ENCODE assay signal across 22 cellular contexts in the genomic region with DNA sequence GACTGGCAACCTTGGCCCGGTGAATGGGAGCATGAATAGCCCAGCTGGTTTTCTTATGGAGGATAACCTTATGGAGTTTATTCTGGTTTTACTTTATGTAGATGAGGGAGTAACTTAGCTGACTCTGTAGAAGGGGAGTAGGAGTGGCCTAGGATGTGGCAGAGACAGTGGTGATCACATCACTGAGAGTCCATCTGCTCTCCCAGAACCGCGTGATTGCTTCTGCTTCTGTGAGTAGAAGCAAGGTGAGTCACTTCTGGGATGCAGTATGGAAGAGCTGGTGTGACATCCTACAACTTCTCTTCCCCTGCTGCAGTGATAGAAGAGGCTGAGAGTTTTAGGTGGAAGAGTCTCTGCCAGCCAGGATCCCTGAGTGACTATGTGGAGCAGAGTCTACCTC.
DNase-seq lines count a peak whose midpoint lies in the region; ATAC-seq and TF ChIP-seq lines count a peak whose summit lies in the region.
"Had no signal": no experiment of that assay in that cellular context is flagged by ENCODE, and none has a peak within 500 bp of the region (broad histone marks: within the 10 kb centered on the region; RNA-seq: fewer than 3 reads in every experiment).

No MANE protein-coding gene starts in this region.

- CTCF ChIA-PET in SK-N-SH (lab: Yijun Ruan, JAX) = interaction anchor here (11.8 kb wide), 1 partner anchor 115 kb away, joined by 122 read pairs; no protein-coding TSS in a partner anchor

- H3K36me3 Mint-ChIP-seq in naive thymus-derived CD8-positive, alpha-beta T cell = peaks cover 0 to 4% (median 0%) of the 10 kb centered on the region in 3 donors
- H3K36me3 Mint-ChIP-seq: CD8-positive, alpha-beta memory T cell had no signal

- H3K9ac ChIP-seq in SK-N-SH = no peak overlapping the region
- H3K9ac ChIP-seq: BLaER1 treated with 17β-estradiol and CSF1 and Interleukin-3, amounts not matched to agents 10 nM and 100 nM; KMS-11 had no signal

- intact Hi-C loops in uterus (cut with DNase I; ENCODE audit: low total_unique reads) = no loop called here

- H3K27ac ChIP-seq in SK-N-SH (ENCODE audit: low read depth in 2 of 2, low read length in 1 of 2) (no peak overlapping the region), uterus (no peak overlapping the region)
- H3K27ac ChIP-seq: A549; BLaER1 treated with 17β-estradiol and CSF1 and Interleukin-3, amounts not matched to agents 10 nM and 100 nM; KMS-11; PC-9 had no signal

- H3K27me3 Mint-ChIP-seq in naive thymus-derived CD8-positive, alpha-beta T cell = peaks cover 0 to 11% (median 3%) of the 10 kb centered on the region in 5 donors

- H3K27me3 ChIP-seq in SK-N-SH (ENCODE audit: insufficient read depth) (no peaks in the 10 kb centered on the region), uterus (no peaks in the 10 kb centered on the region)
- H3K27me3 ChIP-seq: BLaER1 treated with 17β-estradiol and CSF1 and Interleukin-3, amounts not matched to agents 10 nM and 100 nM had no signal

- H3K9me3 ChIP-seq in SK-N-SH (no peaks in the 10 kb centered on the region), uterus (no peaks in the 10 kb centered on the region)
- H3K9me3 ChIP-seq: A549 had no signal

- TF ChIP-seq CTCF in epithelial cell of esophagus (IDR thresholded peaks at IDR 0.05; ENCODE audit: insufficient read depth, low read depth, low read length, missing control alignments) = no peak
- no peak for TF ChIP-seq CTCF in SK-N-SH (IDR thresholded peaks at IDR 0.05)
- TF ChIP-seq CTCF in GM20000 (IDR thresholded peaks at IDR 0.05; ENCODE audit: extremely low read depth, missing control alignments) = no peak
- TF ChIP-seq CTCF in uterus (IDR thresholded peaks at IDR 0.05) = no peak

- H3F3A ChIP-seq in SK-N-SH (replicated peaks; ENCODE audit: insufficient read depth) = no peaks in the 10 kb centered on the region

- H3K27ac Mint-ChIP-seq in naive thymus-derived CD8-positive, alpha-beta T cell = peak overlapping the region in 1 of 10 donors; percentile 24
- H3K27ac Mint-ChIP-seq: CD8-positive, alpha-beta memory T cell; T-helper 1 cell treated with Interleukin-12 subunit alpha and Interleukin-12 subunit beta and Interleukin-4 antibody, amounts not matched to agents 30 μg/mL and 1 μg/mL, for 36 hours had no signal

- no peaks in the 10 kb centered on the region for H3K9me2 ChIP-seq in SK-N-SH

- H3K4me3 Mint-ChIP-seq in naive thymus-derived CD8-positive, alpha-beta T cell = no peak overlapping the region
- H3K4me3 Mint-ChIP-seq: CD8-positive, alpha-beta memory T cell; T-helper 1 cell treated with Interleukin-12 subunit alpha and Interleukin-12 subunit beta and Interleukin-4 antibody, amounts not matched to agents 30 μg/mL and 1 μg/mL, for 36 hours had no signal

- H3K4me1 ChIP-seq in SK-N-SH (ENCODE audit: control insufficient read depth in 1 of 2, insufficient read depth in 2 of 2, low read depth in 1 of 2, low read length in 1 of 2) (peaks cover 0 to 6% of the 10 kb centered on the region in 2 experiments; a peak in 1 of 4 replicates), uterus (no peaks in the 10 kb centered on the region)
- H3K4me1 ChIP-seq: A549; BLaER1 treated with 17β-estradiol and CSF1 and Interleukin-3, amounts not matched to agents 10 nM and 100 nM had no signal

- H3K4me1 Mint-ChIP-seq in naive thymus-derived CD8-positive, alpha-beta T cell = no peaks in the 10 kb centered on the region
- H3K4me1 Mint-ChIP-seq: CD8-positive, alpha-beta memory T cell had no signal

- H3K79me2 ChIP-seq in SK-N-SH (ENCODE audit: insufficient read depth) = no peaks in the 10 kb centered on the region

- ATAC-seq in naive thymus-derived CD8-positive, alpha-beta T cell = no peak
- ATAC-seq: A549, HCT116, SK-N-SH treated with all-trans-retinoic acid at 6 μM for 48 hours had no signal

- POLR2A ChIA-PET in SK-N-SH (lab: Yijun Ruan, JAX) = no interaction called here
- POLR2A ChIA-PET in naive thymus-derived CD8-positive, alpha-beta T cell (lab: Charles Lee) = no interaction called here

- 75% methylated on average over 3 of the region's 3 CpGs for WGBS in SK-N-SH (ENCODE audit: low lambda C conversion rate)

- no peak for TF ChIP-seq RAD21 in SK-N-SH (IDR thresholded peaks at IDR 0.05; ENCODE audit: low read length)

- DNase-seq in DMS 273 (lab: John Stamatoyannopoulos, UW; ENCODE audit: unreplicated experiment) (peak; percentile 94), HCEC 1CT (peak; percentile 11), NCI-H446 treated with DMSO at 0.1 percent for 48 hours (lab: John Stamatoyannopoulos, UW) (peak; percentile 53), epithelial cell of esophagus (ENCODE audit: low read depth) (peak; percentile 34), SK-N-SH (no peak), GM20000 (ENCODE audit: low spot score) (no peak), uterus (no peak)
- DNase-seq in naive thymus-derived CD8-positive, alpha-beta T cell = no peak
- DNase-seq: CD8-positive, alpha-beta memory T cell; MM.1S; NCI-H1105; NCI-H187 treated with DMSO at 0.1 percent for 48 hours; NCI-H510A; NCI-H82; SHP77 had no signal

- TF ChIP-seq POLR2A in uterus (IDR thresholded peaks at IDR 0.05) = no peak

- H3K4me3 ChIP-seq in epithelial cell of esophagus (ENCODE audit: low read length) (no peak overlapping the region), SK-N-SH (ENCODE audit: low read depth in 2 of 2, low read length in 1 of 2) (no peak overlapping the region), uterus (no peak overlapping the region)
- H3K4me3 ChIP-seq: A549; BLaER1 treated with 17β-estradiol and CSF1 and Interleukin-3, amounts not matched to agents 10 nM and 100 nM; PC-9 had no signal

- TF ChIP-seq EP300 in SK-N-SH (IDR thresholded peaks at IDR 0.05; ENCODE audit: borderline replicate concordance in 1 of 2, low read depth in 1 of 2, low read length in 1 of 2) = no peak

- H2AFZ ChIP-seq in SK-N-SH (ENCODE audit: low read depth) = no peak overlapping the region
- H2AFZ ChIP-seq: PC-9 had no signal

- H3K36me3 ChIP-seq in SK-N-SH (replicated peaks in 1 of 2; ENCODE audit: control insufficient read depth in 1 of 2, insufficient read depth in 2 of 2, low read length in 1 of 2) = no peaks in the 10 kb centered on the region
- no peaks in the 10 kb centered on the region for H3K36me3 ChIP-seq in uterus
- H3K36me3 ChIP-seq: BLaER1 treated with 17β-estradiol and CSF1 and Interleukin-3, amounts not matched to agents 10 nM and 100 nM had no signal

- H3K9me3 Mint-ChIP-seq in naive thymus-derived CD8-positive, alpha-beta T cell = peaks cover 0 to 11% (median 4%) of the 10 kb centered on the region in 9 donors
- H3K9me3 Mint-ChIP-seq: T-helper 1 cell treated with Interleukin-12 subunit alpha and Interleukin-12 subunit beta and Interleukin-4 antibody, amounts not matched to agents 30 μg/mL and 1 μg/mL, for 36 hours had no signal

- H3K4me2 ChIP-seq in SK-N-SH = no peak overlapping the region
- H3K4me2 ChIP-seq: A549; BLaER1 treated with 17β-estradiol and CSF1 and Interleukin-3, amounts not matched to agents 10 nM and 100 nM; KMS-11; PC-9 had no signal

- no peaks in the 10 kb centered on the region for H4K20me1 ChIP-seq in SK-N-SH (ENCODE audit: insufficient read depth)
- H4K20me1 ChIP-seq: BLaER1 treated with 17β-estradiol and CSF1 and Interleukin-3, amounts not matched to agents 10 nM and 100 nM had no signal

TF ChIP-seq in SK-N-SH, 30 proteins besides CTCF, POLR2A, EP300 and RAD21:
- no peak for TF ChIP-seq FOSL2 (IDR thresholded peaks at IDR 0.05; ENCODE audit: borderline replicate concordance, low read depth)
- TF ChIP-seq RXRA (IDR thresholded peaks at IDR 0.05; ENCODE audit: borderline replicate concordance, low read depth) = no peak
- TF ChIP-seq NFIC (IDR thresholded peaks at IDR 0.05; ENCODE audit: borderline replicate concordance) = no peak
- TF ChIP-seq TEAD4 (IDR thresholded peaks at IDR 0.05; ENCODE audit: borderline replicate concordance, insufficient read depth) = no peak
- TF ChIP-seq EZH2phosphoT487 (IDR thresholded peaks at IDR 0.05; ENCODE audit: borderline replicate concordance, low read depth) = no peak
- no peak for TF ChIP-seq RFX5 (IDR thresholded peaks at IDR 0.05; ENCODE audit: low read length)
- no peak for TF ChIP-seq NRF1 (IDR thresholded peaks at IDR 0.05; ENCODE audit: low read depth, low read length)
TF ChIP-seq in SK-N-SH: peak in this region for 0.

Comparison
In these comparisons a context has a peak if more than half of its experiments do, and no peak if none do; other contexts are left out.
1. DNase-seq: peak in DMS 273 (single experiment), HCEC 1CT (single experiment), NCI-H446 treated with DMSO at 0.1 percent for 48 hours (single experiment) and epithelial cell of esophagus (single experiment); none in SK-N-SH (single experiment), GM20000 (single experiment), uterus (0 of 2) and naive thymus-derived CD8-positive, alpha-beta T cell (0 of 10).